Comparison of ENCODE assay signal across 15 cellular contexts in genomic region chr2:236573066-236573929, GRCh38. TPM values are rescaled to one million over a fixed set of nuclear protein-coding genes. Genes with fewer than 3 reads are reported as not detected.
DNase-seq lines count a peak whose midpoint lies in the region; ATAC-seq and TF ChIP-seq lines count a peak whose summit lies in the region.
"Had no signal": no experiment of that assay in that cellular context is flagged by ENCODE, and none has a peak within 500 bp of the region (broad histone marks: within the 10 kb centered on the region; RNA-seq: fewer than 3 reads in every experiment).

No MANE protein-coding gene starts in this region.

- H3K9me3 ChIP-seq in ascending aorta, result no peaks in the 10 kb centered on the region
- H3K9me3 ChIP-seq in stomach smooth muscle (ENCODE audit: control insufficient read depth in 2 of 2, low read length in 2 of 2), result no peaks in the 10 kb centered on the region

- no peak for TF ChIP-seq CTCF in ascending aorta (IDR thresholded peaks at IDR 0.05)
- TF ChIP-seq CTCF in epithelial cell of esophagus (IDR thresholded peaks at IDR 0.05; ENCODE audit: insufficient read depth, low read depth, low read length, missing control alignments), result no peak
- no peak for TF ChIP-seq CTCF in neural crest cell (conservative IDR thresholded peaks at IDR 0.05)

- H3K4me3 Mint-ChIP-seq in neural crest cell, result peak overlapping the region; percentile 88
- no peak overlapping the region for H3K4me3 Mint-ChIP-seq in effector memory CD8-positive, alpha-beta T cell
- H3K4me3 Mint-ChIP-seq: HFFc6 had no signal

- ATAC-seq in effector memory CD8-positive, alpha-beta T cell (replicated peaks), result no peak

- no peaks in the 10 kb centered on the region for H3K9me3 Mint-ChIP-seq in neural crest cell
- no peaks in the 10 kb centered on the region for H3K9me3 Mint-ChIP-seq in effector memory CD8-positive, alpha-beta T cell

- intact Hi-C loops in ascending aorta (cut with DNase I), result loop anchor here (5.0 kb wide), 2 partner anchors 221 to 489 kb away; no protein-coding TSS in a partner anchor

- H3K27ac ChIP-seq in ascending aorta, result peak overlapping the region; percentile 0 to 97
- H3K27ac ChIP-seq in stomach smooth muscle (ENCODE audit: low read length), result no peak overlapping the region
- H3K27ac ChIP-seq: SK-N-MC had no signal

- H3K36me3 Mint-ChIP-seq in neural crest cell (ENCODE audit: low read depth), result peaks cover 7% of the 10 kb centered on the region
- peaks cover 12% of the 10 kb centered on the region for H3K36me3 Mint-ChIP-seq in effector memory CD8-positive, alpha-beta T cell (ENCODE audit: insufficient read depth)

- H3K9ac ChIP-seq in stomach smooth muscle (ENCODE audit: low read length in 2 of 2), result no peak overlapping the region

- H3K4me1 ChIP-seq in ascending aorta (peaks cover 6 to 53% of the 10 kb centered on the region in 2 donors), stomach smooth muscle (ENCODE audit: control insufficient read depth, insufficient read depth, low read length) (peaks cover 24% of the 10 kb centered on the region)

- H3K4me3 ChIP-seq in ascending aorta, result peak overlapping the region; percentile 14 to 74
- H3K4me3 ChIP-seq in epithelial cell of esophagus (ENCODE audit: low read length), result peak overlapping the region; percentile 57
- H3K4me3 ChIP-seq in stomach smooth muscle (ENCODE audit: low read length in 2 of 2), result peak overlapping the region; percentile 16 to 77
- H3K4me3 ChIP-seq: SK-N-MC had no signal

- peaks cover 94% of the 10 kb centered on the region for H3K4me1 Mint-ChIP-seq in neural crest cell
- H3K4me1 Mint-ChIP-seq in effector memory CD8-positive, alpha-beta T cell (ENCODE audit: low read depth in 2 of 2), result peaks cover 20 to 21% of the 10 kb centered on the region in 2 donors

- H3K36me3 ChIP-seq in ascending aorta (no peaks in the 10 kb centered on the region), stomach smooth muscle (ENCODE audit: control insufficient read depth in 2 of 2, insufficient read depth in 2 of 2, low read length in 2 of 2) (no peaks in the 10 kb centered on the region)

- H3K27me3 ChIP-seq in ascending aorta (no peaks in the 10 kb centered on the region), stomach smooth muscle (ENCODE audit: control insufficient read depth in 1 of 2, insufficient read depth in 2 of 2, low read length in 2 of 2) (peaks cover 2 to 4% of the 10 kb centered on the region in 2 donors)

- peaks cover 10% of the 10 kb centered on the region for H3K27me3 Mint-ChIP-seq in neural crest cell (ENCODE audit: low read depth)
- no peaks in the 10 kb centered on the region for H3K27me3 Mint-ChIP-seq in effector memory CD8-positive, alpha-beta T cell

- DNase-seq in ascending aorta (ENCODE audit: low spot score in 2 of 2) (peak in 1 of 2 donors; percentile 57), epithelial cell of esophagus (ENCODE audit: low read depth) (no peak), neural crest cell (ENCODE audit: low read depth, low spot score) (no peak), NCI-H510A treated with DMSO at 0.1 percent for 48 hours (lab: John Stamatoyannopoulos, UW) (no peak), NCI-H128 (lab: John Stamatoyannopoulos, UW; ENCODE audit: unreplicated experiment) (no peak)
- no peak for DNase-seq in effector memory CD8-positive, alpha-beta T cell
- DNase-seq: activated CD4-positive, alpha-beta T cell treated with anti-CD3 and anti-CD28 coated beads for 1 hour; activated gamma-delta T cell treated with Interleukin-2 at 50 U/mL for 16 hours; HFFc6; KG1; posterior cingulate gyrus; stimulated activated naive CD4-positive, alpha-beta T cell treated with Interleukin-2 at 50 U/mL for 16 hours; T-helper 9 cell had no signal

- H3K27ac Mint-ChIP-seq in neural crest cell (ENCODE audit: unreplicated experiment), result no peak overlapping the region
- H3K27ac Mint-ChIP-seq in effector memory CD8-positive, alpha-beta T cell, result no peak overlapping the region
- H3K27ac Mint-ChIP-seq: HFFc6 had no signal

RNA-seq across cellular contexts. Expression of gene ACKR3, which starts 3.7 kb away (rescaled TPM):
- total RNA-seq in ascending aorta, result 75.6 TPM
- 24.5 and 26.2 TPM in 2 replicates for total RNA-seq in neural crest cell
